Comparison of ENCODE assay signal across 8 cellular contexts in the genomic region with DNA sequence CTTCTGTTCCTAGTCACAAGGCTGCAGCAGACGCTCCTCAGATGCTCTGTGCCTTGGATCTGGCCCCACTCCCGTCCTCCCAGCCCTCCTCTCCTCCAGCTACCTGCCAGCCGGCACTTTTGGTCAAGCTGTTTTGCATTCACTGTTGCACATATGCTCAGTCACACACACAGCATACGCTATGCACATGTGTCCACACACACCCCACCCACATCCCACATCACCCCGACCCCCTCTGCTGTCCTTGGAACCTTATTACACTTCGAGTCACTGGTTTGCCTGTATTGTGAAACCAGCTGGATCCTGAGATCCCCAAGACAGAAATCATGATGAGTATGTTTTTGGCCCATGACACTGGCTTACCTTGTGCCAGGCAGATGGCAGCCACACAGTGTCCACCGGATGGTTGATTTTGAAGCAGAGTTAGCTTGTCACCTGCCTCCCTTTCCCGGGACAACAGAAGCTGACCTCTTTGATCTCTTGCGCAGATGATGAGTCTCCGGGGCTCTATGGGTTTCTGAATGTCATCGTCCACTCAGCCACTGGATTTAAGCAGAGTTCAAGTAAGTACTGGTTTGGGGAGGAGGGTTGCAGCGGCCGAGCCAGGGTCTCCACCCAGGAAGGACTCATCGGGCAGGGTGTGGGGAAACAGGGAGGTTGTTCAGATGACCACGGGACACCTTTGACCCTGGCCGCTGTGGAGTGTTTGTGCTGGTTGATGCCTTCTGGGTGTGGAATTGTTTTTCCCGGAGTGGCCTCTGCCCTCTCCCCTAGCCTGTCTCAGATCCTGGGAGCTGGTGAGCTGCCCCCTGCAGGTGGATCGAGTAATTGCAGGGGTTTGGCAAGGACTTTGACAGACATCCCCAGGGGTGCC.
DNase-seq lines count a peak whose midpoint lies in the region; ATAC-seq and TF ChIP-seq lines count a peak whose summit lies in the region.

No MANE protein-coding gene starts in this region.

- no peaks in the 10 kb centered on the region for H3K79me2 ChIP-seq in OCI-LY1 (ENCODE audit: insufficient read depth, low read length)

- H3K9me3 ChIP-seq in OCI-LY1 (ENCODE audit: low read length) (no peaks in the 10 kb centered on the region), aorta (ENCODE audit: control insufficient read depth, low read length) (no peaks in the 10 kb centered on the region)

- H3K4me1 ChIP-seq in OCI-LY1 (ENCODE audit: insufficient read depth, low read length, severe bottlenecking) (no peaks in the 10 kb centered on the region), aorta (ENCODE audit: control insufficient read depth in 1 of 2, insufficient read depth in 2 of 2, low read length in 2 of 2) (no peaks in the 10 kb centered on the region)

- H3K27me3 ChIP-seq in OCI-LY1 (ENCODE audit: insufficient read depth, low read length) (no peaks in the 10 kb centered on the region), aorta (ENCODE audit: control insufficient read depth in 1 of 2, insufficient read depth in 2 of 2, low read length in 1 of 2) (no peaks in the 10 kb centered on the region)

- no peak overlapping the region for H3K4me2 ChIP-seq in OCI-LY1 (ENCODE audit: low read length)

- no peak overlapping the region for H2AFZ ChIP-seq in OCI-LY1 (ENCODE audit: low read length)

- peak; percentile 81 for TF ChIP-seq CTCF in OCI-LY1 (IDR thresholded peaks at IDR 0.05; ENCODE audit: low read length)
- TF ChIP-seq CTCF in fibroblast of the aortic adventitia (IDR thresholded peaks at IDR 0.05; ENCODE audit: insufficient read depth, low read length): peak; percentile 89

- peak; percentile 71 for ATAC-seq in aorta (ENCODE audit: low FRiP score)

- H3K36me3 ChIP-seq in OCI-LY1 (ENCODE audit: insufficient read depth, low read length) (peaks cover 97% of the 10 kb centered on the region), aorta (ENCODE audit: control insufficient read depth in 1 of 2, insufficient read depth in 2 of 2, low read length in 1 of 2) (peaks cover 0 to 9% of the 10 kb centered on the region in 2 donors)

- no peak overlapping the region for H3K27ac ChIP-seq in OCI-LY1 (ENCODE audit: low read depth, low read length, poor library complexity, severe bottlenecking)
- no peak overlapping the region for H3K27ac ChIP-seq in aorta (ENCODE audit: low read depth in 1 of 2, low read length in 2 of 2)

- H3K9ac ChIP-seq in OCI-LY1 (ENCODE audit: low read length): no peak overlapping the region

- WGBS in aorta, 2 donors: 59 to 61% methylated on average over 18 of the region's 18 CpGs

- no peaks in the 10 kb centered on the region for H3F3A ChIP-seq in OCI-LY1 (ENCODE audit: insufficient read depth, low read length)

- H4K20me1 ChIP-seq in OCI-LY1 (ENCODE audit: insufficient read depth, low read length): no peaks in the 10 kb centered on the region

- intact Hi-C loops in aorta (cut with DNase I): loop anchor here in 1 of 2 donors (10.0 kb wide), 1 partner anchor 235 kb away; no protein-coding TSS in a partner anchor

- no peaks in the 10 kb centered on the region for H3K9me2 ChIP-seq in OCI-LY1 (ENCODE audit: low read depth, low read length)

- peak; percentile 24 for DNase-seq in SKM-1 treated with dmso at 0.1 percent for 144 hours (lab: John Stamatoyannopoulos, UW; ENCODE audit: unreplicated experiment)
- no peak for DNase-seq in SKM-1 (lab: John Stamatoyannopoulos, UW; ENCODE audit: unreplicated experiment)
- DNase-seq in activated T-cell treated with anti-CD3 and anti-CD28 coated beads, Interleukin-2, amount 50 U/mL, for 48 hours: peak; percentile 76
- DNase-seq in fibroblast of the aortic adventitia (ENCODE audit: low read depth): peak; percentile 54
- DNase-seq in pons (ENCODE audit: low spot score): peak; percentile 17
- DNase-seq in aorta: peak in 1 of 2 donors; percentile 86
- DNase-seq in NCI-H226: no peak

- no peak overlapping the region for H3K4me3 ChIP-seq in OCI-LY1 (ENCODE audit: low read depth, low read length, poor library complexity, severe bottlenecking)
- H3K4me3 ChIP-seq in fibroblast of the aortic adventitia (ENCODE audit: low read depth, low read length): no peak overlapping the region
- no peak overlapping the region for H3K4me3 ChIP-seq in aorta (ENCODE audit: low read length in 2 of 2)

Comparison
In these comparisons a context has a peak if more than half of its experiments do, and no peak if none do; other contexts are left out.
1. DNase-seq: peak in SKM-1 treated with dmso at 0.1 percent for 144 hours (single experiment), activated T-cell treated with anti-CD3 and anti-CD28 coated beads, Interleukin-2, amount 50 U/mL, for 48 hours (2 of 2), fibroblast of the aortic adventitia (single experiment) and pons (single experiment); none in SKM-1 (single experiment) and NCI-H226 (single experiment).